Comparison of ENCODE assay signal across 19 cellular contexts in the genomic region with DNA sequence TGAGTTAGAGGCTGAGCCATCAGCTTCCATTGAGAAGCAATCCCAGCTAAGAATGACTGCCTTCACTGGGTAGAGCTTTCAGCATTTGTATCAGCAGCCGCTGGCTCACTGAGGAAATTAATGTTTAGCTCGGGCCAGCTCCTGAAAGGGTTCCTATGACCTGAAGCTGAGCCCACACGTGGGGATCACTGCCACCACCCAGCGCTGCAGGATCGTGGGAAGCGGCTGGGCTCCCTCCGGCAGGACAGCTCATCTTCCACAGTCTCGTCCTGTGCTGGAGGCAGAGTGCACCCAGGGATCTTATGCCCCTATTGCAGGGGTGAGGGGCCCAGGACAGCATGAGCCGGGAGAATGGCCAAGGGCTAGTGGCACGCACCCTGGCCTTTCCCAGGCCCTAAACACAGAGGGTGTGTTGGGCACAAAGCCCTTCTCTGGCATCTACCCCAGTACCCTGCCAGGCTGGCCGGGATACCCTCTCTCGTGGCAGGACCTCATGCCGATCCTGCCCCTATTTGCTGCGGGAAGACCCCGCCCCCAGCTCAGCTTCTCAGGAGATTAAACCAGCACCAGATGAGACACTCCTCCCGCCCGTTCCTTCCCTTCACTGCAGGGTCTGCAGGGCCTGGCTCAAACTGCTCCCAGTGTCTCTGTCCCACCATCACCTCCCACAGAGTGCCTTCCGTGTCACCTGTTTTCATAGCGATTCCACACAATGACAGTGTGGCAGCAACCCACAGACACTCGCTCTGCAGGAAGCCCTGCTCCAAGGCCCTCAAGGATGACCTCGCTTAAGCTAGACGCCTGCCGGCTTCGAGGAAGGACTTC. TPM values are rescaled to one million over a fixed set of nuclear protein-coding genes. Genes with fewer than 3 reads are reported as not detected.
DNase-seq lines count a peak whose midpoint lies in the region; ATAC-seq and TF ChIP-seq lines count a peak whose summit lies in the region.
"Had no signal": no experiment of that assay in that cellular context is flagged by ENCODE, and none has a peak within 500 bp of the region (broad histone marks: within the 10 kb centered on the region; RNA-seq: fewer than 3 reads in every experiment).

No MANE protein-coding gene starts in this region.

- BruUV-seq in PC-9 (replicated peaks; lab: Mats Ljungman, UMichigan), result no TSS peak

- H3K4me3 ChIP-seq in right cardiac atrium (ENCODE audit: low read length) (no peak overlapping the region), heart right ventricle (no peak overlapping the region), neural progenitor cell (no peak overlapping the region), PC-9 (no peak overlapping the region), smooth muscle cell (no peak overlapping the region)
- H3K4me3 ChIP-seq: Peyer's patch had no signal

- TF ChIP-seq CTCF in heart right ventricle (IDR thresholded peaks at IDR 0.05) (no peak), neural progenitor cell (IDR thresholded peaks at IDR 0.05) (no peak), PC-9 (conservative IDR thresholded peaks at IDR 0.05) (no peak), smooth muscle cell (IDR thresholded peaks at IDR 0.05; ENCODE audit: borderline replicate concordance, insufficient read depth, poor library complexity, severe bottlenecking) (no peak)
- TF ChIP-seq CTCF in activated CD8-positive, alpha-beta T cell treated with anti-CD3 and anti-CD28 coated beads for 36 hours (IDR thresholded peaks at IDR 0.05), result no peak

- DNase-seq in right cardiac atrium (peak in 2 of 3 donors; percentile 53 to 60), heart right ventricle (no peak), globus pallidus (ENCODE audit: low spot score) (peak; percentile 21), neural progenitor cell (ENCODE audit: low spot score) (peak; percentile 73), PC-9 (no peak), smooth muscle cell (lab: John Stamatoyannopoulos, UW; ENCODE audit: unreplicated experiment) (no peak)
- DNase-seq in activated CD8-positive, alpha-beta T cell treated with anti-CD3 and anti-CD28 coated beads for 36 hours, result no peak
- DNase-seq: activated CD8-positive, alpha-beta T cell treated with anti-CD3 and anti-CD28 coated beads, Interleukin-2, amount 10 ng/mL, durations not matched to agents 7 days and 5 days; amniotic stem cell; CD4-positive, alpha-beta memory T cell; DND-41; islet precursor cell; MV-4-11; NCI-H748 treated with DMSO at 0.1 percent for 48 hours; Peyer's patch; stimulated activated naive CD8-positive, alpha-beta T cell treated with anti-CD3 and anti-CD28 coated beads, Interleukin-15, amount 100 ng/mL, for 72 hours had no signal

- H4K20me1 ChIP-seq in neural progenitor cell (ENCODE audit: low read depth) (peaks cover 60% of the 10 kb centered on the region), PC-9 (ENCODE audit: insufficient read depth) (no peaks in the 10 kb centered on the region), smooth muscle cell (ENCODE audit: low read depth) (peaks cover 74% of the 10 kb centered on the region)

- peak overlapping the region; percentile 74 for H3K4me3 Mint-ChIP-seq in neural progenitor cell
- H3K4me3 Mint-ChIP-seq in activated CD8-positive, alpha-beta T cell treated with anti-CD3 and anti-CD28 coated beads for 36 hours, result no peak overlapping the region
- H3K4me3 Mint-ChIP-seq: activated CD8-positive, alpha-beta T cell treated with anti-CD3 and anti-CD28 coated beads, Interleukin-2, amount 10 ng/mL, durations not matched to agents 7 days and 5 days; activated T-helper 17 cell treated with anti-CD3 and anti-CD28 coated beads, Interleukin-2, amount 50 U/mL, for 72 hours; CD4-positive, alpha-beta memory T cell; stimulated activated naive CD8-positive, alpha-beta T cell treated with anti-CD3 and anti-CD28 coated beads, Interleukin-15, amount 100 ng/mL, for 72 hours had no signal

- peaks cover 13% of the 10 kb centered on the region for H3F3A ChIP-seq in neural progenitor cell (ENCODE audit: low read depth)
- no peaks in the 10 kb centered on the region for H3F3A ChIP-seq in PC-9 (ENCODE audit: insufficient read depth, low read depth)
- H3F3A ChIP-seq in smooth muscle cell (ENCODE audit: low read depth), result no peaks in the 10 kb centered on the region

- H3K9me3 Mint-ChIP-seq in neural progenitor cell, result peaks cover 8% of the 10 kb centered on the region
- H3K9me3 Mint-ChIP-seq in activated CD8-positive, alpha-beta T cell treated with anti-CD3 and anti-CD28 coated beads for 36 hours, result no peaks in the 10 kb centered on the region
- H3K9me3 Mint-ChIP-seq: activated T-helper 17 cell treated with anti-CD3 and anti-CD28 coated beads, Interleukin-2, amount 50 U/mL, for 72 hours; CD4-positive, alpha-beta memory T cell; stimulated activated naive CD8-positive, alpha-beta T cell treated with anti-CD3 and anti-CD28 coated beads, Interleukin-15, amount 100 ng/mL, for 72 hours had no signal

- H3K27me3 Mint-ChIP-seq in neural progenitor cell (ENCODE audit: insufficient read depth, low read depth), result peaks cover 2% of the 10 kb centered on the region
- H3K27me3 Mint-ChIP-seq in activated CD8-positive, alpha-beta T cell treated with anti-CD3 and anti-CD28 coated beads for 36 hours, result no peaks in the 10 kb centered on the region
- H3K27me3 Mint-ChIP-seq: activated T-helper 17 cell treated with anti-CD3 and anti-CD28 coated beads, Interleukin-2, amount 50 U/mL, for 72 hours; CD4-positive, alpha-beta memory T cell; stimulated activated naive CD8-positive, alpha-beta T cell treated with anti-CD3 and anti-CD28 coated beads, Interleukin-15, amount 100 ng/mL, for 72 hours had no signal

- H3K36me3 ChIP-seq in heart right ventricle (peaks cover 0 to 9% (median 0%) of the 10 kb centered on the region in 9 donors), neural progenitor cell (no peaks in the 10 kb centered on the region), PC-9 (ENCODE audit: low read depth) (no peaks in the 10 kb centered on the region), smooth muscle cell (ENCODE audit: low read depth) (no peaks in the 10 kb centered on the region)

- peaks cover 41% of the 10 kb centered on the region for H3K36me3 Mint-ChIP-seq in neural progenitor cell
- no peaks in the 10 kb centered on the region for H3K36me3 Mint-ChIP-seq in activated CD8-positive, alpha-beta T cell treated with anti-CD3 and anti-CD28 coated beads for 36 hours (ENCODE audit: low read depth)

- H3K9me2 ChIP-seq in PC-9 (ENCODE audit: insufficient read depth), result no peaks in the 10 kb centered on the region

- H3K9ac ChIP-seq in neural progenitor cell (no peak overlapping the region), smooth muscle cell (ENCODE audit: low read depth) (no peak overlapping the region)
- H3K9ac ChIP-seq: parathyroid adenoma had no signal

- H2AFZ ChIP-seq in neural progenitor cell (replicated peaks) (no peak overlapping the region), PC-9 (no peak overlapping the region), smooth muscle cell (ENCODE audit: low read depth) (no peak overlapping the region)
- H2AFZ ChIP-seq: parathyroid adenoma had no signal

- ATAC-seq in right cardiac atrium, result no peak
- ATAC-seq in heart right ventricle, result no peak
- ATAC-seq in GM18861 (IDR thresholded peaks at IDR 0.05; ENCODE audit: unreplicated experiment), result no peak
- no peak for ATAC-seq in activated CD8-positive, alpha-beta T cell treated with anti-CD3 and anti-CD28 coated beads for 36 hours
- ATAC-seq: activated CD8-positive, alpha-beta T cell treated with anti-CD3 and anti-CD28 coated beads, Interleukin-2, amount 10 ng/mL, durations not matched to agents 7 days and 5 days; activated T-helper 17 cell treated with anti-CD3 and anti-CD28 coated beads, Interleukin-2, amount 50 U/mL, for 72 hours; stimulated activated naive CD8-positive, alpha-beta T cell treated with anti-CD3 and anti-CD28 coated beads, Interleukin-15, amount 100 ng/mL, for 72 hours had no signal

- H3K4me1 Mint-ChIP-seq in neural progenitor cell, result peaks cover 47% of the 10 kb centered on the region
- no peaks in the 10 kb centered on the region for H3K4me1 Mint-ChIP-seq in activated CD8-positive, alpha-beta T cell treated with anti-CD3 and anti-CD28 coated beads for 36 hours (ENCODE audit: low read depth)

- H3K4me2 ChIP-seq in neural progenitor cell, result peak overlapping the region; percentile 67
- H3K4me2 ChIP-seq in PC-9, result no peak overlapping the region
- no peak overlapping the region for H3K4me2 ChIP-seq in smooth muscle cell

- peak overlapping the region; percentile 95 for H3K27ac Mint-ChIP-seq in neural progenitor cell
- H3K27ac Mint-ChIP-seq in activated CD8-positive, alpha-beta T cell treated with anti-CD3 and anti-CD28 coated beads for 36 hours, result no peak overlapping the region
- H3K27ac Mint-ChIP-seq: activated CD8-positive, alpha-beta T cell treated with anti-CD3 and anti-CD28 coated beads, Interleukin-2, amount 10 ng/mL, durations not matched to agents 7 days and 5 days; activated T-helper 17 cell treated with anti-CD3 and anti-CD28 coated beads, Interleukin-2, amount 50 U/mL, for 72 hours had no signal

- CTCF ChIA-PET in PC-9 (lab: Charles Lee), result no interaction called here
- CTCF ChIA-PET in activated CD8-positive, alpha-beta T cell treated with anti-CD3 and anti-CD28 coated beads for 36 hours (lab: Charles Lee), result interaction anchor here (0.9 kb wide), 1 partner anchor 52 kb away, joined by 3 read pairs; no protein-coding TSS in a partner anchor

- H3K79me2 ChIP-seq in neural progenitor cell (ENCODE audit: low read depth) (peaks cover 82% of the 10 kb centered on the region), PC-9 (ENCODE audit: low read depth) (no peaks in the 10 kb centered on the region), smooth muscle cell (ENCODE audit: low read depth) (no peaks in the 10 kb centered on the region)
- H3K79me2 ChIP-seq: parathyroid adenoma had no signal

- H3K4me1 ChIP-seq in right cardiac atrium (ENCODE audit: control insufficient read depth, insufficient read depth, low read length) (peaks cover 19% of the 10 kb centered on the region), heart right ventricle (peaks cover 18 to 54% (median 37%) of the 10 kb centered on the region in 9 donors), neural progenitor cell (peaks cover 24% of the 10 kb centered on the region), PC-9 (replicated peaks; ENCODE audit: insufficient read depth) (no peaks in the 10 kb centered on the region), smooth muscle cell (ENCODE audit: low read depth) (peaks cover 9% of the 10 kb centered on the region)
- H3K4me1 ChIP-seq: parathyroid adenoma had no signal

- H3K9me3 ChIP-seq in right cardiac atrium (ENCODE audit: control insufficient read depth, low read length) (no peaks in the 10 kb centered on the region), heart right ventricle (no peaks in the 10 kb centered on the region), neural progenitor cell (ENCODE audit: low read depth) (no peaks in the 10 kb centered on the region), PC-9 (ENCODE audit: insufficient read depth, low read depth) (no peaks in the 10 kb centered on the region), smooth muscle cell (replicated peaks; ENCODE audit: low read depth) (no peaks in the 10 kb centered on the region)
- H3K9me3 ChIP-seq: Peyer's patch had no signal

- H3K27ac ChIP-seq in right cardiac atrium (ENCODE audit: low read length) (no peak overlapping the region), heart right ventricle (no peak overlapping the region), neural progenitor cell (peak overlapping the region; percentile 75), PC-9 (no peak overlapping the region), smooth muscle cell (ENCODE audit: low read depth) (no peak overlapping the region)
- H3K27ac ChIP-seq: parathyroid adenoma, Peyer's patch had no signal

- POLR2A ChIA-PET in PC-9 (lab: Charles Lee; ENCODE audit: unreplicated experiment), result no interaction called here
- POLR2A ChIA-PET in activated CD8-positive, alpha-beta T cell treated with anti-CD3 and anti-CD28 coated beads for 36 hours (lab: Charles Lee), result interaction anchor here (1.2 kb wide), 1 partner anchor 12 kb away, joined by 4 read pairs; no protein-coding TSS in a partner anchor

- intact Hi-C loops in right cardiac atrium (cut with DNase I) (no loop called here), heart right ventricle (cut with DNase I) (loop anchor here in 1 of 10 donors (10.0 kb wide), 1 partner anchor 59 kb away; no protein-coding TSS in a partner anchor), PC-9 (cut with micrococcal nuclease; ENCODE audit: unreplicated experiment) (no loop called here)
- intact Hi-C loops in activated CD8-positive, alpha-beta T cell treated with anti-CD3 and anti-CD28 coated beads for 36 hours (cut with micrococcal nuclease), result no loop called here

- H3K27me3 ChIP-seq in right cardiac atrium (ENCODE audit: control insufficient read depth, insufficient read depth) (no peaks in the 10 kb centered on the region), heart right ventricle (no peaks in the 10 kb centered on the region), neural progenitor cell (no peaks in the 10 kb centered on the region), PC-9 (ENCODE audit: insufficient read depth, low read depth) (no peaks in the 10 kb centered on the region), smooth muscle cell (ENCODE audit: low read depth) (no peaks in the 10 kb centered on the region)
- H3K27me3 ChIP-seq: Peyer's patch had no signal

- WGBS in right cardiac atrium, result 81% methylated on average over 24 of the region's 24 CpGs
- 86 to 88% methylated on average over 24 of the region's 24 CpGs for WGBS in heart right ventricle, 2 donors
- WGBS in smooth muscle cell (ENCODE audit: low lambda C conversion rate), result 82% methylated on average over 24 of the region's 24 CpGs

RNA-seq across cellular contexts. Expression of gene KLHL25, which starts 28.5 kb away (rescaled TPM):
- 1 to 10 TPM; 3.4 to 6.6 (median 5.3) TPM for total RNA-seq in right cardiac atrium
- 4.1 TPM for polyA plus RNA-seq in right cardiac atrium
- 1 to 10 TPM; 1.9 to 4.6 (median 3.2) TPM for total RNA-seq in heart right ventricle
- 1 to 10 TPM; 3.2 to 9.2 TPM for polyA plus RNA-seq in heart right ventricle
- total RNA-seq in neural progenitor cell (ENCODE audit: low replicate concordance), result 12.1 and 25.3 TPM in 2 replicates
- 5.3 and 5.6 TPM in 2 replicates for total RNA-seq in PC-9 (2021)
- 5.0 and 10.1 TPM in 2 replicates for total RNA-seq in smooth muscle cell
- 5.1 and 6.7 TPM in 2 replicates for polyA plus RNA-seq in smooth muscle cell
- 1 to 10 TPM; 2.9 to 3.3 TPM for total RNA-seq in activated CD8-positive, alpha-beta T cell treated with anti-CD3 and anti-CD28 coated beads for 36 hours

Comparison
In these comparisons a context has a peak if more than half of its experiments do, and no peak if none do; other contexts are left out.
1. DNase-seq: peak in right cardiac atrium (2 of 3), globus pallidus (single experiment) and neural progenitor cell (single experiment); none in heart right ventricle (0 of 2), PC-9 (0 of 2), smooth muscle cell (single experiment) and activated CD8-positive, alpha-beta T cell treated with anti-CD3 and anti-CD28 coated beads for 36 hours (single experiment).